Comparison of ENCODE assay signal across 8 cellular contexts in the genomic region with DNA sequence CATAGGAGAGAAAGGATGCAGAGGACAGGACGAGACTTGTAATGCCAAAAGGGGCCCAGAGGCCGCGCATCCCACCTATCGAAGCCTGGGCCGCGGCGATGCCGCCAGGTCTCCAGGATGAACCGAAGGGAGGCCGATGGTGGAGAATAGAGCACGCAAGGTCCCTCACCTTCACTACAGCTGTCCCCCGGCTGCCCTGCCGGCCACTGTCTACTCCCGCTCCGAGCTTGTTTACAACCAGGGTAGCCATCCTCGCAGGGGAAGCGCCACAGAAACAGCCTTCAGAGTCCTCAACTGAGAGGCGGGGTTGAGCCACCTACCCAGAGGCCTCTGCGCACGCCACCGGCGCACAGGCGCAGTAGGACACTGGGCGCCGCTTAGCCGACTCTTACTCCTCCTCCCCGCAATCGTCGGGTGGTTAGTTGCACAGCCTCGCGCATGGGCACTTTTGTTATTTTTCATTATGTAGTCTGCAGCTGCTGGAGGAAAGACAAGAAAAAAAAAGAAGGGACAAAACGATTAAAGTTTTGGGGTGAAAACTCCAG. TPM values are rescaled to one million over a fixed set of nuclear protein-coding genes. Genes with fewer than 3 reads are reported as not detected.
DNase-seq lines count a peak whose midpoint lies in the region; ATAC-seq and TF ChIP-seq lines count a peak whose summit lies in the region.

A gene (minus strand): TSS at position 309 of the 545 bp plus-strand sequence. CDS start 59 bp downstream, at position 250.

- peak within 1 kb of the TSS; percentile 99 for H3K4me3 Mint-ChIP-seq in CD4-positive, alpha-beta T cell

- CTCF ChIA-PET in CD4-positive, alpha-beta T cell (lab: Charles Lee): interaction anchor here (0.9 kb wide), 1 partner anchor 50 kb away, joined by 5 read pairs; no protein-coding TSS in a partner anchor

- peak within 1 kb of the TSS; percentile 87 for H3K27ac ChIP-seq in CD4-positive, alpha-beta T cell (ENCODE audit: low read depth, low read length)
- H3K27ac ChIP-seq in lung (ENCODE audit: low read depth in 1 of 2, low read length in 1 of 2): peak within 1 kb of the TSS; percentile 84 to 94

- peaks cover 63% of the 10 kb centered on the region for H3K4me1 Mint-ChIP-seq in CD4-positive, alpha-beta T cell (ENCODE audit: low read depth)

- peak; percentile 81 to 91 (median 88) for DNase-seq in CD4-positive, alpha-beta T cell
- DNase-seq in NCI-H82 (lab: John Stamatoyannopoulos, UW) (peak; percentile 93), ecto neural progenitor cell (ENCODE audit: low spot score) (peak; percentile 92), lung (ENCODE audit: low spot score) (peak; percentile 91)
- peak; percentile 86 to 90 for DNase-seq in activated CD4-positive, alpha-beta T cell treated with anti-CD3 and anti-CD28 coated beads, Interleukin-2, amount 50 U/mL, for 48 hours
- peak; percentile 84 to 85 (median 84) for DNase-seq in stimulated activated CD4-positive, alpha-beta T cell treated with anti-CD3 and anti-CD28 coated beads, TNF-alpha, amount 100 ng/mL, for 24 hours (ENCODE audit: low read depth in 3 of 3)

- H3K4me1 ChIP-seq in lung (ENCODE audit: control insufficient read depth in 2 of 2, insufficient read depth in 2 of 2, low read length in 2 of 2): peaks cover 2 to 17% of the 10 kb centered on the region in 2 donors

- 0% methylated on average over 32 of the region's 32 CpGs for WGBS in lung, 2 donors

- no peak for TF ChIP-seq CTCF in CD4-positive, alpha-beta T cell (IDR thresholded peaks at IDR 0.05)
- no peak for TF ChIP-seq CTCF in lung (IDR thresholded peaks at IDR 0.05; ENCODE audit: control extremely low read depth, extremely low read depth)

- POLR2A ChIA-PET in CD4-positive, alpha-beta T cell (lab: Charles Lee): interaction anchor here (0.6 to 3.8 kb wide), 15 partner anchors 10 to 520 kb away, joined by 3 to 72 read pairs (median 3); a partner anchor contains a TSS

- intact Hi-C loops in CD4-positive, alpha-beta T cell (cut with DNase I, micrococcal nuclease): loop anchor here (1.0 to 2.0 kb wide), 3 partner anchors 61 to 99 kb away; a partner anchor contains a TSS

- H3K27me3 Mint-ChIP-seq in CD4-positive, alpha-beta T cell: no peaks in the 10 kb centered on the region

- peak within 1 kb of the TSS; percentile 85 for H3K4me3 ChIP-seq in lung

- H3K27me3 ChIP-seq in CD4-positive, alpha-beta T cell (ENCODE audit: control insufficient read depth, insufficient read depth, low read length): no peaks in the 10 kb centered on the region
- no peaks in the 10 kb centered on the region for H3K27me3 ChIP-seq in lung (ENCODE audit: control insufficient read depth, insufficient read depth)

- peak within 1 kb of the TSS; percentile 99 for H3K27ac Mint-ChIP-seq in CD4-positive, alpha-beta T cell

- H3K9me3 ChIP-seq in CD4-positive, alpha-beta T cell (ENCODE audit: control insufficient read depth, low read length): no peaks in the 10 kb centered on the region
- H3K9me3 ChIP-seq in lung (ENCODE audit: control insufficient read depth in 2 of 2, insufficient read depth in 1 of 2, low read length in 1 of 2): no peaks in the 10 kb centered on the region

- no peaks in the 10 kb centered on the region for H3K9me3 Mint-ChIP-seq in CD4-positive, alpha-beta T cell

- H3K36me3 ChIP-seq in lung (ENCODE audit: control insufficient read depth in 2 of 2, insufficient read depth in 2 of 2, low read length in 2 of 2): no peaks in the 10 kb centered on the region

- peak; percentile 93 for ATAC-seq in CD4-positive, alpha-beta T cell (ENCODE audit: poor library complexity)
- ATAC-seq in GM19452 (IDR thresholded peaks at IDR 0.05; ENCODE audit: unreplicated experiment) (peak; percentile 94), HG03575 (IDR thresholded peaks at IDR 0.05; ENCODE audit: extremely low read depth, insufficient number of reproducible peaks, low FRiP score, unreplicated experiment) (peak; percentile 68), lung (ENCODE audit: insufficient read depth, low FRiP score) (peak; percentile 97)

- peaks cover 52% of the 10 kb centered on the region for H3K36me3 Mint-ChIP-seq in CD4-positive, alpha-beta T cell (ENCODE audit: low read depth)

RNA-seq across cellular contexts. Expression of the gene that starts here (rescaled TPM):
- 10 to 100 TPM; 24.0 to 30.6 TPM for total RNA-seq in CD4-positive, alpha-beta T cell
- total RNA-seq in lung: 10 to 100 TPM; 11.6 to 28.5 TPM
- polyA plus RNA-seq in lung: 1 to 10 TPM; 4.1 to 4.5 TPM

Comparison
In these comparisons a context has a peak if more than half of its experiments do, and no peak if none do; other contexts are left out.
1. Peak in every context shown above with its lines: DNase-seq, ATAC-seq, H3K4me3 ChIP-seq and H3K27ac ChIP-seq.